Comparison of ENCODE assay signal across 1 cellular context in the genomic region with DNA sequence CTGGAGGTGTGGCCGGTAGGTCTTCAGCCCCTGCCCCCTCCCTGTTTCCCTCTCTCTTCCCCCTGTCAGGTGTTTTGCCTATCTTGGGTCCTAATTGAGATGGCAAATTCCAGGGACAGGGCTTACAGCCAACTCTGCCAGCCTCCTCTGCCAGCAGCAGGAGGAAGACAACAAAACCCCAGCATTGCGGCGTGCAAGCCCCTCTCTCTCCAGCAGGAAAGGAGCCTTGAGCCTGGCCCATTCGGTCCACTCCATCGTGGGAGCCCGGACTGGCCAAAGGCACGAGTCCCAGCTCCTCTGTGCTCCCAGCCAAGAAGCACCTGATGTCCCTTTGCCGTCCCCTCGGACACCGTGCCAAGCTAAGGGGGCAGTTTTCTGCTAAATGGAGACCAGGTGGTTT.
TF ChIP-seq lines count a peak whose summit lies in the region.

No MANE protein-coding gene starts in this region.

TF ChIP-seq in GM23338, 12 proteins besides CTCF, POLR2A, EP300 and RAD21 (continued from another document):
- TF ChIP-seq, protein P1, sequence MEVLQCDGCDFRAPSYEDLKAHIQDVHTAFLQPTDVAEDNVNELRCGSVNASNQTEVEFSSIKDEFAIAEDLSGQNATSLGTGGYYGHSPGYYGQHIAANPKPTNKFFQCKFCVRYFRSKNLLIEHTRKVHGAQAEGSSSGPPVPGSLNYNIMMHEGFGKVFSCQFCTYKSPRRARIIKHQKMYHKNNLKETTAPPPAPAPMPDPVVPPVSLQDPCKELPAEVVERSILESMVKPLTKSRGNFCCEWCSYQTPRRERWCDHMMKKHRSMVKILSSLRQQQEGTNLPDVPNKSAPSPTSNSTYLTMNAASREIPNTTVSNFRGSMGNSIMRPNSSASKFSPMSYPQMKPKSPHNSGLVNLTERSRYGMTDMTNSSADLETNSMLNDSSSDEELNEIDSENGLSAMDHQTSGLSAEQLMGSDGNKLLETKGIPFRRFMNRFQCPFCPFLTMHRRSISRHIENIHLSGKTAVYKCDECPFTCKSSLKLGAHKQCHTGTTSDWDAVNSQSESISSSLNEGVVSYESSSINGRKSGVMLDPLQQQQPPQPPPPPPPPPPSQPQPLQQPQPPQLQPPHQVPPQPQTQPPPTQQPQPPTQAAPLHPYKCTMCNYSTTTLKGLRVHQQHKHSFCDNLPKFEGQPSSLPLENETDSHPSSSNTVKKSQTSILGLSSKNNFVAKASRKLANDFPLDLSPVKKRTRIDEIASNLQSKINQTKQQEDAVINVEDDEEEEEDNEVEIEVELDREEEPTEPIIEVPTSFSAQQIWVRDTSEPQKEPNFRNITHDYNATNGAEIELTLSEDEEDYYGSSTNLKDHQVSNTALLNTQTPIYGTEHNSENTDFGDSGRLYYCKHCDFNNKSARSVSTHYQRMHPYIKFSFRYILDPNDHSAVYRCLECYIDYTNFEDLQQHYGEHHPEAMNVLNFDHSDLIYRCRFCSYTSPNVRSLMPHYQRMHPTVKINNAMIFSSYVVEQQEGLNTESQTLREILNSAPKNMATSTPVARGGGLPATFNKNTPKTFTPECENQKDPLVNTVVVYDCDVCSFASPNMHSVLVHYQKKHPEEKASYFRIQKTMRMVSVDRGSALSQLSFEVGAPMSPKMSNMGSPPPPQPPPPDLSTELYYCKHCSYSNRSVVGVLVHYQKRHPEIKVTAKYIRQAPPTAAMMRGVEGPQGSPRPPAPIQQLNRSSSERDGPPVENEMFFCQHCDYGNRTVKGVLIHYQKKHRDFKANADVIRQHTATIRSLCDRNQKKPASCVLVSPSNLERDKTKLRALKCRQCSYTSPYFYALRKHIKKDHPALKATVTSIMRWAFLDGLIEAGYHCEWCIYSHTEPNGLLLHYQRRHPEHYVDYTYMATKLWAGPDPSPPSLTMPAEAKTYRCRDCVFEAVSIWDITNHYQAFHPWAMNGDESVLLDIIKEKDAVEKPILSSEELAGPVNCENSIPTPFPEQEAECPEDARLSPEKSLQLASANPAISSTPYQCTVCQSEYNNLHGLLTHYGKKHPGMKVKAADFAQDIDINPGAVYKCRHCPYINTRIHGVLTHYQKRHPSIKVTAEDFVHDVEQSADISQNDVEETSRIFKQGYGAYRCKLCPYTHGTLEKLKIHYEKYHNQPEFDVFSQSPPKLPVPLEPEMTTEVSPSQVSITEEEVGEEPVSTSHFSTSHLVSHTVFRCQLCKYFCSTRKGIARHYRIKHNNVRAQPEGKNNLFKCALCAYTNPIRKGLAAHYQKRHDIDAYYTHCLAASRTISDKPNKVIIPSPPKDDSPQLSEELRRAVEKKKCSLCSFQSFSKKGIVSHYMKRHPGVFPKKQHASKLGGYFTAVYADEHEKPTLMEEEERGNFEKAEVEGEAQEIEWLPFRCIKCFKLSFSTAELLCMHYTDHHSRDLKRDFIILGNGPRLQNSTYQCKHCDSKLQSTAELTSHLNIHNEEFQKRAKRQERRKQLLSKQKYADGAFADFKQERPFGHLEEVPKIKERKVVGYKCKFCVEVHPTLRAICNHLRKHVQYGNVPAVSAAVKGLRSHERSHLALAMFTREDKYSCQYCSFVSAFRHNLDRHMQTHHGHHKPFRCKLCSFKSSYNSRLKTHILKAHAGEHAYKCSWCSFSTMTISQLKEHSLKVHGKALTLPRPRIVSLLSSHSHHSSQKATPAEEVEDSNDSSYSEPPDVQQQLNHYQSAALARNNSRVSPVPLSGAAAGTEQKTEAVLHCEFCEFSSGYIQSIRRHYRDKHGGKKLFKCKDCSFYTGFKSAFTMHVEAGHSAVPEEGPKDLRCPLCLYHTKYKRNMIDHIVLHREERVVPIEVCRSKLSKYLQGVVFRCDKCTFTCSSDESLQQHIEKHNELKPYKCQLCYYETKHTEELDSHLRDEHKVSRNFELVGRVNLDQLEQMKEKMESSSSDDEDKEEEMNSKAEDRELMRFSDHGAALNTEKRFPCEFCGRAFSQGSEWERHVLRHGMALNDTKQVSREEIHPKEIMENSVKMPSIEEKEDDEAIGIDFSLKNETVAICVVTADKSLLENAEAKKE (CRISPR knock-in tag; IDR thresholded peaks at IDR 0.05) = no peak
- no peak for TF ChIP-seq NANOG (IDR thresholded peaks at IDR 0.05; ENCODE audit: borderline replicate concordance)
- TF ChIP-seq ZNF331 (CRISPR knock-in tag; IDR thresholded peaks at IDR 0.05; ENCODE audit: low read depth) = no peak
